23 cellular contexts compared by ENCODE assay signal in genomic region chr14:53692451-53693330, GRCh38.
"Had no signal": no experiment of that assay in that cellular context is flagged by ENCODE, and none has a peak within 500 bp of the region (broad histone marks: within the 10 kb centered on the region; RNA-seq: fewer than 3 reads in every experiment).

No MANE protein-coding gene starts in this region.

- FAIRE-seq: keratinocyte, pancreas had no signal

- ATAC-seq: activated T-cell treated with anti-CD3 and anti-CD28 coated beads, Interleukin-2, amount 50 U/mL, for 4 hours; gastroesophageal sphincter; left colon; natural killer cell treated with Interleukin-12 subunit alpha and Interleukin-12 subunit beta and Interleukin-15 and Interleukin-18, amount 100 ng/mL, for 72 hours; pancreas; psoas muscle; WTC11 had no signal

- H3K4me3 ChIP-seq: breast epithelium, coronary artery, esophagus muscularis mucosa, gastroesophageal sphincter, pancreas, psoas muscle, right atrium auricular region, thyroid gland had no signal

- H3K27ac ChIP-seq: breast epithelium, coronary artery, esophagus muscularis mucosa, gastroesophageal sphincter, pancreas, psoas muscle, right atrium auricular region, thyroid gland had no signal

- DNase-seq: activated CD8-positive, alpha-beta memory T cell treated with anti-CD3 and anti-CD28 coated beads for 24 hours; activated CD8-positive, alpha-beta memory T cell treated with anti-CD3 and anti-CD28 coated beads, Interleukin-2, amount 50 U/mL, for 4 hours; activated naive CD4-positive, alpha-beta T cell treated with Interleukin-2 at 50 U/mL for 16 hours; activated naive CD8-positive, alpha-beta T cell treated with anti-CD3 and anti-CD28 coated beads, Interleukin-2, amount 10 ng/mL, durations not matched to agents 7 days and 5 days; activated T-cell treated with anti-CD3 and anti-CD28 coated beads, Interleukin-2, amount 50 U/mL, for 4 hours; amniotic stem cell; head of caudate nucleus; left colon; pancreas; psoas muscle; stimulated activated CD4-positive, alpha-beta T cell treated with anti-CD3 and anti-CD28 coated beads, Interleukin-4, amount 100 ng/mL, for 24 hours; stimulated activated naive CD4-positive, alpha-beta T cell treated with Interleukin-2 at 50 U/mL for 16 hours; substantia nigra; T1000; thyroid gland had no signal

- H3K27me3 ChIP-seq: breast epithelium, esophagus muscularis mucosa, gastroesophageal sphincter, pancreas, right atrium auricular region, thyroid gland had no signal

- H3K4me1 ChIP-seq: breast epithelium, esophagus muscularis mucosa, gastroesophageal sphincter, pancreas, psoas muscle, right atrium auricular region, thyroid gland had no signal

- H3K36me3 ChIP-seq: breast epithelium, esophagus muscularis mucosa, gastroesophageal sphincter, pancreas, right atrium auricular region, thyroid gland had no signal

- H3K9me3 ChIP-seq: breast epithelium, esophagus muscularis mucosa, gastroesophageal sphincter, pancreas, psoas muscle, right atrium auricular region, thyroid gland had no signal
